In the genomic region with DNA sequence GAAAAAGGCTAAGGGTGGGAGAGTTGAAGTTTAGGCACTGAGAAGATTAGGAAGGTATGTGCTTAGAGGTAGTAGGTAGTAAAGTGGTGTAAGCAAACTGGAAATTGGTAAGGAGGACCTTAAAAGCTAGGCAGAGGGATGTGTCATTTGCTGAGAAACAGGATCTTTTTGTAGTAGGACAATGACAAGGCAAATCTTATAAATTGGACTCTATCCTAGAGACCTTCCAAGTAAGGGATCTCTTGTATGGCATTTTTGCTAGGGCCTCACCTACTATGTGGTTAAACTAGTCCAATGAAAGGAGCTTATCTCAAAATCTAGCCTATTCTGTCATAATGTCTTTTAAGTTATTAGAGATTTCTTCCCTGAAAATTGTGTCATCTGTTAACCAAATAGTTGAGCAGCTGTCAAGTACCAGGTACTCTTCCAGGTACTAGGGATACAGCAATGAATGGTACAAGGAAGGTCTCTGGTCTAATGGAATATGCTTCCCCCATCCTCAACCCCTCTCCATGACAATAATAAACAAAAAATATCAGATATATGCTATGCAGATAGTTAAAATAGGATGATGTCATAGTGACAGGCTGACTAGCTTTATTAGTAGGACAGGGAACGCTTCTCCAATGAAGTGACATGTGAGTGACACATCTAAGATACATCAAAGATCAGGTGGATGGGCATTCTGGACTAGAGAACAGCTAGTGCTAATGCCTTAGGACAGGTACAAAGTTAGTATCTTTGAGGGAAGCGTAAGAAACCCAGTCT, we compare ENCODE assay signal across 1 cellular context.
A peak's percentile ranks its signal among the peaks of the same experiment; 100 is the strongest.
TF ChIP-seq lines count a peak whose summit lies in the region.

No MANE protein-coding gene starts in this region.

TF ChIP-seq in endothelial cell of umbilical vein, 7 proteins besides CTCF, POLR2A, EP300 and RAD21:
- TF ChIP-seq JUN (IDR thresholded peaks at IDR 0.05; ENCODE audit: borderline replicate concordance, insufficient read depth, insufficient read length, low read depth) (peak; percentile 10), GATA2 (IDR thresholded peaks at IDR 0.05; ENCODE audit: insufficient read depth, insufficient read length, low read depth, low read length) (no peak), FOS (IDR thresholded peaks at IDR 0.05; ENCODE audit: borderline replicate concordance, insufficient read depth, low read length) (no peak)
- TF ChIP-seq, protein P1, sequence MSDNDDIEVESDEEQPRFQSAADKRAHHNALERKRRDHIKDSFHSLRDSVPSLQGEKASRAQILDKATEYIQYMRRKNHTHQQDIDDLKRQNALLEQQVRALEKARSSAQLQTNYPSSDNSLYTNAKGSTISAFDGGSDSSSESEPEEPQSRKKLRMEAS (IDR thresholded peaks at IDR 0.05; ENCODE audit: insufficient read depth, insufficient read length), result no peak
